In the genomic region with DNA sequence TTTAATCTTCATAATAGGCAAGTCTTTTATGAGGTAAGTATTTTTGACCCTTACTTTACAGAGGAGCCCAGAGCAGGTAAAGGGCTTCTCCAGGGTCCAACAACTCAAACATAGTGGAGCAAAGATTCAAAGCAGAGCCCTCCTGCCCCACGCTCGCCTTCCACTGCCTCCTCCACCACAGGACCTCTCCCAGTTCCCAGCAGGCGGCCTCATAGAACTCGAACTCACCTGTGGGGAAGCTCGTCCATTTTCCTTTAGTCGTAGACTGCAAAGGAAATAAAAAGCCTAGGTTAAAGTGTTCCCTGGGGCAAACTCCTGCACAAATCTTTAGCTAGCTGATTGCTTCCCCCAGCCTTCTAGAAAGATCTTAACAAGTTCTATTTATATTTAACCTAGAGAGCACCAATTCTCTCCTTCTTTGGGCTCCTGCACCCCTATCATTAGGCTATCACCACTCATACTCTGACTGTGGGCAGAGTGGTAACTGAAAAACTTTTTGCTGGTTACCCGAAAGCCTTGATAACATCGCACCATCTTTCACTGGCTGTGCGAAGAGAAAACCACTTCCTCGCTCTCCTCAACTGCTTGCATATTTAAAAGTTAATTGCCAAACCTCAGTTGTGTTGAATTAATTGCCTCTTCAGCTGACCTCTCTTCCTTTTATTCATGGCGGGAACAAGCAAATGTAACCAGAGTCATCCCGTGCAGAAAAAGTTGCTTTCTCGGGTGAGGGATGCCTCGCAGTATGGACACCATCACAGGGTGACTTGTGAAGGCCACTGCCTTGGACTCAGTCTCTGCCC, we compare ENCODE assay signal across 11 cellular contexts.
DNase-seq lines count a peak whose midpoint lies in the region; ATAC-seq and TF ChIP-seq lines count a peak whose summit lies in the region.
"Had no signal": no experiment of that assay in that cellular context is flagged by ENCODE, and none has a peak within 500 bp of the region (broad histone marks: within the 10 kb centered on the region; RNA-seq: fewer than 3 reads in every experiment).

No MANE protein-coding gene starts in this region.

- H3K9me3 ChIP-seq in transverse colon: no peaks in the 10 kb centered on the region
- H3K9me3 ChIP-seq in endodermal cell (ENCODE audit: control insufficient read depth, low read length): no peaks in the 10 kb centered on the region
- H3K9me3 ChIP-seq: right atrium auricular region, thyroid gland had no signal

- no peak overlapping the region for H3K9ac ChIP-seq in endodermal cell (ENCODE audit: extremely low read depth, low read length, poor library complexity, severe bottlenecking)

- peaks cover 16% of the 10 kb centered on the region for H3K9me3 Mint-ChIP-seq in activated CD4-positive, alpha-beta memory T cell treated with anti-CD3 and anti-CD28 coated beads, Interleukin-2, amount 10 ng/mL, durations not matched to agents 7 days and 5 days
- H3K9me3 Mint-ChIP-seq in endodermal cell: no peaks in the 10 kb centered on the region

- intact Hi-C loops in transverse colon (cut with DNase I; ENCODE audit: low total_unique reads): no loop called here

- H3K27ac Mint-ChIP-seq in activated CD4-positive, alpha-beta memory T cell treated with anti-CD3 and anti-CD28 coated beads, Interleukin-2, amount 10 ng/mL, durations not matched to agents 7 days and 5 days: peak overlapping the region; percentile 89
- no peak overlapping the region for H3K27ac Mint-ChIP-seq in endodermal cell

- H3K27me3 Mint-ChIP-seq in activated CD4-positive, alpha-beta memory T cell treated with anti-CD3 and anti-CD28 coated beads, Interleukin-2, amount 10 ng/mL, durations not matched to agents 7 days and 5 days: peaks cover 47% of the 10 kb centered on the region
- peaks cover 4% of the 10 kb centered on the region for H3K27me3 Mint-ChIP-seq in endodermal cell (ENCODE audit: insufficient read depth)

- CTCF ChIA-PET in activated CD4-positive, alpha-beta memory T cell treated with anti-CD3 and anti-CD28 coated beads, Interleukin-2, amount 10 ng/mL, durations not matched to agents 7 days and 5 days (lab: Charles Lee): interaction anchor here (1.6 to 2.7 kb wide), 2 partner anchors 62 to 78 kb away, joined by 3 to 13 read pairs; no protein-coding TSS in a partner anchor

- no peak for TF ChIP-seq EP300 in transverse colon (IDR thresholded peaks at IDR 0.05; ENCODE audit: low read depth)

- H3K4me3 ChIP-seq in transverse colon: no peak overlapping the region
- H3K4me3 ChIP-seq in endodermal cell (ENCODE audit: low read length): no peak overlapping the region
- H3K4me3 ChIP-seq: right atrium auricular region, thyroid gland had no signal

- H3K36me3 Mint-ChIP-seq in activated CD4-positive, alpha-beta memory T cell treated with anti-CD3 and anti-CD28 coated beads, Interleukin-2, amount 10 ng/mL, durations not matched to agents 7 days and 5 days (ENCODE audit: low read depth): peaks cover 55% of the 10 kb centered on the region
- H3K36me3 Mint-ChIP-seq in endodermal cell (ENCODE audit: low read depth): no peaks in the 10 kb centered on the region

- H3K4me3 Mint-ChIP-seq in activated CD4-positive, alpha-beta memory T cell treated with anti-CD3 and anti-CD28 coated beads, Interleukin-2, amount 10 ng/mL, durations not matched to agents 7 days and 5 days: peak overlapping the region; percentile 64
- no peak overlapping the region for H3K4me3 Mint-ChIP-seq in endodermal cell

- no peak for TF ChIP-seq POLR2A in transverse colon (IDR thresholded peaks at IDR 0.05)

- ATAC-seq in GM18520 (IDR thresholded peaks at IDR 0.05; ENCODE audit: unreplicated experiment) (peak; percentile 79), HG03064 (IDR thresholded peaks at IDR 0.05; ENCODE audit: low read depth, unreplicated experiment) (peak; percentile 81), HG02852 (IDR thresholded peaks at IDR 0.05; ENCODE audit: unreplicated experiment) (no peak)

- H3K4me1 Mint-ChIP-seq in activated CD4-positive, alpha-beta memory T cell treated with anti-CD3 and anti-CD28 coated beads, Interleukin-2, amount 10 ng/mL, durations not matched to agents 7 days and 5 days: peaks cover 70% of the 10 kb centered on the region
- peaks cover 9% of the 10 kb centered on the region for H3K4me1 Mint-ChIP-seq in endodermal cell

- in situ Hi-C loops in transverse colon (cut with MboI; ENCODE audit: low pct_ligation_motif_present in 1 of 4, low pct_unique_long_range_greater_than_20kb in 1 of 4, low sequenced_read_pairs in 3 of 4): no loop called here

- TF ChIP-seq CTCF in transverse colon (IDR thresholded peaks at IDR 0.05) (no peak), endodermal cell (conservative IDR thresholded peaks at IDR 0.05) (no peak)

- H3K27ac ChIP-seq in transverse colon (no peak overlapping the region), endodermal cell (ENCODE audit: low read depth, low read length) (no peak overlapping the region)
- H3K27ac ChIP-seq: right atrium auricular region, thyroid gland had no signal

- H3K4me1 ChIP-seq in transverse colon: no peaks in the 10 kb centered on the region
- no peaks in the 10 kb centered on the region for H3K4me1 ChIP-seq in endodermal cell (ENCODE audit: control insufficient read depth, insufficient read depth, low read length)
- H3K4me1 ChIP-seq: right atrium auricular region, thyroid gland had no signal

- H3K36me3 ChIP-seq in transverse colon: no peaks in the 10 kb centered on the region
- no peaks in the 10 kb centered on the region for H3K36me3 ChIP-seq in endodermal cell (ENCODE audit: control insufficient read depth, insufficient read depth, low read length)
- H3K36me3 ChIP-seq: right atrium auricular region, thyroid gland had no signal

- WGBS in transverse colon (ENCODE audit: low coverage in 1 of 2), 2 donors: 74 to 75% methylated on average over 10 to 14 of the region's 14 CpGs
- WGBS in endodermal cell (ENCODE audit: insufficient coverage in 1 of 2, insufficient read length in 1 of 2), 2 experiments: 88 to 98% methylated on average over 11 to 14 of the region's 14 CpGs

- peaks cover 3% of the 10 kb centered on the region for H3K27me3 ChIP-seq in transverse colon
- no peaks in the 10 kb centered on the region for H3K27me3 ChIP-seq in endodermal cell (ENCODE audit: control insufficient read depth, insufficient read depth, low read length, poor library complexity, severe bottlenecking)
- H3K27me3 ChIP-seq: right atrium auricular region, thyroid gland had no signal

- POLR2A ChIA-PET in activated CD4-positive, alpha-beta memory T cell treated with anti-CD3 and anti-CD28 coated beads, Interleukin-2, amount 10 ng/mL, durations not matched to agents 7 days and 5 days (lab: Charles Lee): interaction anchor here (0.7 to 3.3 kb wide), 10 partner anchors 13 to 300 kb away, joined by 3 to 42 read pairs (median 4); partner anchors contain the start of gene DPF3

- peak; percentile 82 for DNase-seq in activated CD4-positive, alpha-beta memory T cell treated with anti-CD3 and anti-CD28 coated beads, Interleukin-2, amount 10 ng/mL, durations not matched to agents 7 days and 5 days
- DNase-seq in stimulated activated CD4-positive, alpha-beta T cell treated with anti-CD3 and anti-CD28 coated beads, Interleukin-1b, Interleukin-23, amount 100 ng/mL, for 48 hours: peak; percentile 19
- DNase-seq in HK-2 (ENCODE audit: unreplicated experiment) (no peak), transverse colon (no peak), endodermal cell (no peak)
- DNase-seq: H7, thyroid gland had no signal

Comparison
In these comparisons a context has a peak if more than half of its experiments do, and no peak if none do; other contexts are left out.
1. DNase-seq: peak in activated CD4-positive, alpha-beta memory T cell treated with anti-CD3 and anti-CD28 coated beads, Interleukin-2, amount 10 ng/mL, durations not matched to agents 7 days and 5 days (single experiment) and stimulated activated CD4-positive, alpha-beta T cell treated with anti-CD3 and anti-CD28 coated beads, Interleukin-1b, Interleukin-23, amount 100 ng/mL, for 48 hours (single experiment); none in HK-2 (single experiment), transverse colon (single experiment) and endodermal cell (single experiment).